23 cellular contexts compared by ENCODE assay signal in the genomic region with DNA sequence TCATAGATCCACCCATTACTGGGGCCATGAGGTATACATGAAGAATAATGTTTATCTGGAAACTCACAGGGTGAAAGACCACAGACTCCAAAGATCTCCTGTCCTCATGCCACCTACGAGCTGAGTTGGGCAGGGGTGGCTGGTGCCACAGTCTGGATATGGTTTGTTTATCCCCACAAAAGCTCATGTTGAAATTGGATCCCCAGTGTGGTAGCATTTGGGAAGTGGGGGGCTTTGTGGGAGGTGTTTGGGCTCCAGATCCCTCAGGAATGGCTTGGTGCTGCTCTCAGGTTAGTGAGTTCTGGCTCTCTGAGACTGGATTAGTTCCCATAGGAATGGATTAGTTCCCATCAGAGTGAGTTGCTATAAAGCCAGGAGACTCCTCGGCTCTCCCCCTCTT.
"Had no signal": no experiment of that assay in that cellular context is flagged by ENCODE, and none has a peak within 500 bp of the region (broad histone marks: within the 10 kb centered on the region; RNA-seq: fewer than 3 reads in every experiment).

No MANE protein-coding gene starts in this region.

- H3K4me3 Mint-ChIP-seq: immature natural killer cell; naive thymus-derived CD4-positive, alpha-beta T cell; natural killer cell treated with Interleukin-12 subunit alpha and Interleukin-12 subunit beta and Interleukin-15 and Interleukin-18, amount 100 ng/mL, for 72 hours; stimulated activated memory B cell treated with anti-CD40 and anti-IgM and Interleukin-4, amounts not matched to agents 10 μg/mL and 1 μg/mL and 100 μg/mL, for 72 hours; stimulated activated naive CD8-positive, alpha-beta T cell treated with anti-CD3 and anti-CD28 coated beads, Interleukin-15, amount 100 ng/mL, for 72 hours had no signal

- ATAC-seq: mucosa of descending colon; naive thymus-derived CD4-positive, alpha-beta T cell; natural killer cell treated with Interleukin-12 subunit alpha and Interleukin-12 subunit beta and Interleukin-15 and Interleukin-18, amount 100 ng/mL, for 72 hours; right lobe of liver; stimulated activated memory B cell treated with anti-CD40 and anti-IgM and Interleukin-4, amounts not matched to agents 10 μg/mL and 1 μg/mL and 100 μg/mL, for 72 hours; stimulated activated naive CD8-positive, alpha-beta T cell treated with anti-CD3 and anti-CD28 coated beads, Interleukin-15, amount 100 ng/mL, for 72 hours had no signal

- H3K36me3 ChIP-seq: left ventricle myocardium inferior, ovary, right atrium auricular region, right lobe of liver, tibial nerve, upper lobe of left lung, vagina had no signal

- H3K4me3 ChIP-seq: left ventricle myocardium inferior, lung, mucosa of descending colon, ovary, right atrium auricular region, right lobe of liver, smooth muscle cell, tibial nerve, upper lobe of left lung, vagina had no signal

- H3K27me3 Mint-ChIP-seq: naive thymus-derived CD4-positive, alpha-beta T cell; natural killer cell treated with Interleukin-12 subunit alpha and Interleukin-12 subunit beta and Interleukin-15 and Interleukin-18, amount 100 ng/mL, for 72 hours; progenitor cell of endocrine pancreas; stimulated activated memory B cell treated with anti-CD40 and anti-IgM and Interleukin-4, amounts not matched to agents 10 μg/mL and 1 μg/mL and 100 μg/mL, for 72 hours; stimulated activated naive CD8-positive, alpha-beta T cell treated with anti-CD3 and anti-CD28 coated beads, Interleukin-15, amount 100 ng/mL, for 72 hours had no signal

- DNase-seq: immature natural killer cell; left ventricle myocardium inferior; midbrain; mucosa of descending colon; naive thymus-derived CD4-positive, alpha-beta T cell; ovary; right lobe of liver; stimulated activated CD4-positive, alpha-beta T cell treated with anti-CD3 and anti-CD28 coated beads, Interleukin-1b, Interleukin-23, amount 100 ng/mL, for 48 hours; stimulated activated CD4-positive, alpha-beta T cell treated with anti-CD3 and anti-CD28 coated beads, Interleukin-2, amount 100 ng/mL, for 48 hours; stimulated activated CD4-positive, alpha-beta T cell treated with anti-CD3 and anti-CD28 coated beads, Interleukin-4, amount 100 ng/mL, for 4 hours; stimulated activated CD8-positive, alpha-beta memory T cell treated with anti-CD3 and anti-CD28 coated beads, Interleukin-4, amount 100 ng/mL, for 48 hours; stimulated activated naive CD4-positive, alpha-beta T cell treated with Interleukin-2 at 50 U/mL for 16 hours; stimulated activated naive CD8-positive, alpha-beta T cell treated with anti-CD3 and anti-CD28 coated beads, Interleukin-15, amount 100 ng/mL, for 72 hours; substantia nigra; upper lobe of left lung had no signal

- H3K27me3 ChIP-seq: ovary, right atrium auricular region, right lobe of liver, tibial nerve, upper lobe of left lung, vagina had no signal

- H3K4me1 Mint-ChIP-seq: immature natural killer cell; naive thymus-derived CD4-positive, alpha-beta T cell; stimulated activated memory B cell treated with anti-CD40 and anti-IgM and Interleukin-4, amounts not matched to agents 10 μg/mL and 1 μg/mL and 100 μg/mL, for 72 hours; stimulated activated naive CD8-positive, alpha-beta T cell treated with anti-CD3 and anti-CD28 coated beads, Interleukin-15, amount 100 ng/mL, for 72 hours had no signal

- H3K27ac Mint-ChIP-seq: immature natural killer cell; naive thymus-derived CD4-positive, alpha-beta T cell; natural killer cell treated with Interleukin-12 subunit alpha and Interleukin-12 subunit beta and Interleukin-15 and Interleukin-18, amount 100 ng/mL, for 72 hours; progenitor cell of endocrine pancreas; stimulated activated memory B cell treated with anti-CD40 and anti-IgM and Interleukin-4, amounts not matched to agents 10 μg/mL and 1 μg/mL and 100 μg/mL, for 72 hours; stimulated activated naive CD8-positive, alpha-beta T cell treated with anti-CD3 and anti-CD28 coated beads, Interleukin-15, amount 100 ng/mL, for 72 hours had no signal

- H3K4me1 ChIP-seq: left ventricle myocardium inferior, right atrium auricular region, right lobe of liver, tibial nerve, upper lobe of left lung, vagina had no signal

- H3K9me3 ChIP-seq: ovary, right lobe of liver, vagina had no signal

- H3K27ac ChIP-seq: left ventricle myocardium inferior, ovary, right atrium auricular region, right lobe of liver, tibial nerve, upper lobe of left lung, vagina had no signal

- H3K4me2 ChIP-seq: smooth muscle cell had no signal

- H3K36me3 Mint-ChIP-seq: immature natural killer cell; naive thymus-derived CD4-positive, alpha-beta T cell; natural killer cell treated with Interleukin-12 subunit alpha and Interleukin-12 subunit beta and Interleukin-15 and Interleukin-18, amount 100 ng/mL, for 72 hours; stimulated activated memory B cell treated with anti-CD40 and anti-IgM and Interleukin-4, amounts not matched to agents 10 μg/mL and 1 μg/mL and 100 μg/mL, for 72 hours had no signal
